ENCODE assay signal across 28 cellular contexts in the genomic region with DNA sequence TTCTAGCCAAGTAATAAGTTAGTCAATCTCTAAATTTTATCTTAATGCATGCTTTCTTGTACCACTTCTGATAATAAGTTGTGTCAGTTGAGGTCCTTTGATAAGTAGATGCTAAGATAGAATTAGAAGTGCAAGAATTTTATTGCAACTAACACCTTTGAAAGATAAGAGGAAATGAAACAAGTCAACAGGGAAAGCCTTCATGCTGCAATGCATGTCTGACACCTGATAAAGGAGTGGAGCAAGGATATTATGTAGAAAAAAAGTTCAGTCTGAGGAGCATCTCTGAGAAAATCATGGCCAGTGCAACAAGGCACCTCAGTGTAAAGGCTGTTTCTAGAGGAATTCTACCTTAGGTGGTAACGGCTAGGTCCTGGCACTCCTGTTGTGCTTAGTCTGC.
"Had no signal": no experiment of that assay in that cellular context is flagged by ENCODE, and none has a peak within 500 bp of the region (broad histone marks: within the 10 kb centered on the region; RNA-seq: fewer than 3 reads in every experiment).

No MANE protein-coding gene starts in this region.

- H3K36me3 ChIP-seq: adrenal gland, ascending aorta, brain microvascular endothelial cell, esophagus squamous epithelium, gastrocnemius medialis, neural progenitor cell, sigmoid colon, thoracic aorta, upper lobe of right lung had no signal

- H3K4me3 ChIP-seq: adrenal gland, ascending aorta, esophagus squamous epithelium, gastrocnemius medialis, neural progenitor cell, sigmoid colon, thoracic aorta, upper lobe of right lung had no signal

- H3K9ac ChIP-seq: neural progenitor cell had no signal

- H3K4me2 ChIP-seq: neural progenitor cell had no signal

- H3K27ac ChIP-seq: adrenal gland, ascending aorta, brain microvascular endothelial cell, esophagus squamous epithelium, gastrocnemius medialis, neural progenitor cell, sigmoid colon, thoracic aorta, upper lobe of right lung had no signal

- ATAC-seq: activated CD4-positive, alpha-beta T cell treated with anti-CD3 and anti-CD28 coated beads for 36 hours; activated T-cell treated with anti-CD3 and anti-CD28 coated beads, Interleukin-2, amount 50 U/mL, for 4 hours; gastrocnemius medialis; naive thymus-derived CD4-positive, alpha-beta T cell; upper lobe of right lung; WTC11 had no signal

- H3K27me3 ChIP-seq: ascending aorta, brain microvascular endothelial cell, esophagus squamous epithelium, gastrocnemius medialis, neural progenitor cell, sigmoid colon, upper lobe of right lung had no signal

- H2AFZ ChIP-seq: neural progenitor cell had no signal

- H3K9me3 Mint-ChIP-seq: activated T-cell treated with anti-CD3 and anti-CD28 coated beads, Interleukin-2, amount 50 U/mL, for 4 hours; activated T-helper 2 cell treated with anti-CD3 and anti-CD28 coated beads, Interferon-gamma antibody, Interleukin-2, Interleukin-4, amounts not matched to agents 10 μg/mL and 5 μg/mL and 100 μg/mL, durations not matched to agents 14 hours and 24 hours and 36 hours; neural progenitor cell; T-helper 1 cell treated with Interleukin-12 subunit alpha and Interleukin-12 subunit beta and Interleukin-4 antibody, amounts not matched to agents 30 μg/mL and 1 μg/mL, for 36 hours had no signal

- H3K27ac Mint-ChIP-seq: activated CD4-positive, alpha-beta T cell treated with anti-CD3 and anti-CD28 coated beads for 36 hours; activated naive CD8-positive, alpha-beta T cell; activated T-helper 2 cell treated with anti-CD3 and anti-CD28 coated beads, Interferon-gamma antibody, Interleukin-2, Interleukin-4, amounts not matched to agents 10 μg/mL and 5 μg/mL and 100 μg/mL, durations not matched to agents 14 hours and 24 hours and 36 hours; neural progenitor cell; T-helper 1 cell treated with Interleukin-12 subunit alpha and Interleukin-12 subunit beta and Interleukin-4 antibody, amounts not matched to agents 30 μg/mL and 1 μg/mL, for 36 hours; WTC11 had no signal

- H3K9me3 ChIP-seq: adrenal gland, ascending aorta, esophagus squamous epithelium, gastrocnemius medialis, sigmoid colon, thoracic aorta, upper lobe of right lung had no signal

- H3K36me3 Mint-ChIP-seq: activated naive CD8-positive, alpha-beta T cell; naive thymus-derived CD4-positive, alpha-beta T cell; neural progenitor cell had no signal

- H3K4me1 Mint-ChIP-seq: activated CD4-positive, alpha-beta T cell treated with anti-CD3 and anti-CD28 coated beads for 36 hours; neural progenitor cell had no signal

- DNase-seq: activated CD4-positive, alpha-beta T cell treated with anti-CD3 and anti-CD28 coated beads for 36 hours; activated CD4-positive, alpha-beta T cell treated with anti-CD3 and anti-CD28 coated beads, Interleukin-2, amount 50 U/mL, for 48 hours; activated CD8-positive, alpha-beta memory T cell treated with anti-CD3 and anti-CD28 coated beads, Interleukin-2, amount 50 U/mL, for 48 hours; activated naive CD4-positive, alpha-beta T cell; activated T-cell treated with anti-CD3 and anti-CD28 coated beads, Interleukin-2, amount 50 U/mL, for 4 hours; adrenal gland; brain microvascular endothelial cell; caudate nucleus; esophagus squamous epithelium; gastrocnemius medialis; hypothalamus; mesenchymal stem cell; naive thymus-derived CD4-positive, alpha-beta T cell; posterior cingulate gyrus; sigmoid colon; stimulated activated CD4-positive, alpha-beta T cell treated with anti-CD3 and anti-CD28 coated beads, Interleukin-2, amount 100 ng/mL, for 48 hours; stimulated activated CD8-positive, alpha-beta memory T cell treated with anti-CD3 and anti-CD28 coated beads, Interleukin-4, amount 100 ng/mL, for 48 hours; stimulated activated naive CD4-positive, alpha-beta T cell; T1000; upper lobe of right lung had no signal

- H3K27me3 Mint-ChIP-seq: activated CD4-positive, alpha-beta T cell treated with anti-CD3 and anti-CD28 coated beads for 36 hours; activated naive CD8-positive, alpha-beta T cell; naive thymus-derived CD4-positive, alpha-beta T cell had no signal

- FAIRE-seq: islet of Langerhans had no signal

- H3K4me1 ChIP-seq: adrenal gland, ascending aorta, esophagus squamous epithelium, gastrocnemius medialis, sigmoid colon, upper lobe of right lung had no signal

- H3K4me3 Mint-ChIP-seq: activated CD4-positive, alpha-beta T cell treated with anti-CD3 and anti-CD28 coated beads for 36 hours; activated naive CD8-positive, alpha-beta T cell; activated T-cell treated with anti-CD3 and anti-CD28 coated beads, Interleukin-2, amount 50 U/mL, for 4 hours; naive thymus-derived CD4-positive, alpha-beta T cell; neural progenitor cell; T-helper 1 cell treated with Interleukin-12 subunit alpha and Interleukin-12 subunit beta and Interleukin-4 antibody, amounts not matched to agents 30 μg/mL and 1 μg/mL, for 36 hours; WTC11 had no signal
